ENCODE assay signal across 15 cellular contexts in genomic region chr20:44051661-44052000, GRCh38.
A peak's percentile ranks its signal among the peaks of the same experiment; 100 is the strongest.
DNase-seq lines count a peak whose midpoint lies in the region; ATAC-seq and TF ChIP-seq lines count a peak whose summit lies in the region.
"Had no signal": no experiment of that assay in that cellular context is flagged by ENCODE, and none has a peak within 500 bp of the region (broad histone marks: within the 10 kb centered on the region; RNA-seq: fewer than 3 reads in every experiment).

No MANE protein-coding gene starts in this region.

- no peak overlapping the region for H3K23ac ChIP-seq in neuronal stem cell (ENCODE audit: low read depth, low read length, poor library complexity)

- H3K14ac ChIP-seq in neuronal stem cell (ENCODE audit: low read length) = no peak overlapping the region

- H3K4me1 ChIP-seq in heart right ventricle (no peaks in the 10 kb centered on the region), colonic mucosa (no peaks in the 10 kb centered on the region), neuronal stem cell (ENCODE audit: control insufficient read depth in 2 of 2, insufficient read depth in 1 of 2, low read depth in 1 of 2, low read length in 2 of 2) (no peaks in the 10 kb centered on the region)

- ATAC-seq in Right ventricle myocardium inferior = no peak
- no peak for ATAC-seq in heart right ventricle
- no peak for ATAC-seq in HG03045 (IDR thresholded peaks at IDR 0.05; ENCODE audit: unreplicated experiment)
- ATAC-seq: K562 had no signal

- no peak overlapping the region for H4K91ac ChIP-seq in neuronal stem cell (ENCODE audit: low read depth, low read length, poor library complexity)

- no peak overlapping the region for H2BK12ac ChIP-seq in neuronal stem cell (ENCODE audit: low read length)

- peak overlapping the region; percentile 49 for H2BK15ac ChIP-seq in neuronal stem cell (ENCODE audit: low read length)

- no peak overlapping the region for H3K27ac ChIP-seq in heart right ventricle
- no peak overlapping the region for H3K27ac ChIP-seq in colonic mucosa
- H3K27ac ChIP-seq in neuronal stem cell (replicated peaks; ENCODE audit: low read length) = no peak overlapping the region

- 89 to 92% methylated on average over 9 of the region's 9 CpGs for WGBS in heart right ventricle, 2 donors
- no CpG with 5 or more reads among the region's 9 CpGs for WGBS in neuronal stem cell (ENCODE audit: extremely low coverage in 2 of 2, insufficient read length in 2 of 2, insufficient replicate concordance in 1 of 2), 2 donors

- TF ChIP-seq CTCF in heart right ventricle (IDR thresholded peaks at IDR 0.05) (no peak), colonic mucosa (IDR thresholded peaks at IDR 0.05) (no peak), GM13976 (IDR thresholded peaks at IDR 0.05; ENCODE audit: borderline replicate concordance, control extremely low read depth, extremely low read depth, insufficient read depth, missing control alignments) (no peak)

- no peak overlapping the region for H2AFZ ChIP-seq in neuronal stem cell (ENCODE audit: low read length)

- H3K4me3 ChIP-seq in heart right ventricle = no peak overlapping the region
- no peak overlapping the region for H3K4me3 ChIP-seq in colonic mucosa
- H3K4me3 ChIP-seq in neuronal stem cell (ENCODE audit: low read length in 2 of 2) = no peak overlapping the region
- H3K4me3 ChIP-seq: K562 had no signal

- H3K9me3 ChIP-seq in heart right ventricle (no peaks in the 10 kb centered on the region), colonic mucosa (no peaks in the 10 kb centered on the region), neuronal stem cell (replicated peaks in 1 of 2; ENCODE audit: control insufficient read depth in 2 of 2, insufficient read depth in 1 of 2, low read depth in 1 of 2, low read length in 2 of 2) (no peaks in the 10 kb centered on the region)

- H3K36me3 ChIP-seq in heart right ventricle (no peaks in the 10 kb centered on the region), colonic mucosa (no peaks in the 10 kb centered on the region), neuronal stem cell (replicated peaks in 1 of 2; ENCODE audit: control insufficient read depth in 2 of 2, insufficient read depth in 2 of 2, low read length in 2 of 2) (no peaks in the 10 kb centered on the region)

- no peaks in the 10 kb centered on the region for H3K79me1 ChIP-seq in neuronal stem cell (ENCODE audit: low read depth, low read length)

- H2AK5ac ChIP-seq in neuronal stem cell (ENCODE audit: low read depth, low read length) = no peak overlapping the region

- intact Hi-C loops in Right ventricle myocardium inferior (cut with DNase I) = no loop called here
- intact Hi-C loops in heart right ventricle (cut with DNase I) = no loop called here
- intact Hi-C loops in colonic mucosa (cut with DNase I) = no loop called here

- no peak overlapping the region for H3K18ac ChIP-seq in neuronal stem cell (ENCODE audit: low read length)

- no peak overlapping the region for H3K4ac ChIP-seq in neuronal stem cell (ENCODE audit: low read length)

- H3K4me2 ChIP-seq in neuronal stem cell (ENCODE audit: insufficient read depth, low read length, poor library complexity, severe bottlenecking) = no peak overlapping the region

- H2BK5ac ChIP-seq in neuronal stem cell (ENCODE audit: low read length) = peak overlapping the region; percentile 53

- in situ Hi-C loops in GM13976 (cut with MboI; ENCODE audit: low sequenced_read_pairs, unreplicated experiment) = no loop called here

- H4K8ac ChIP-seq in neuronal stem cell (ENCODE audit: low read depth, low read length) = no peak overlapping the region

- H3K9ac ChIP-seq in colonic mucosa (ENCODE audit: low read depth in 2 of 2, low read length in 2 of 2) = no peak overlapping the region
- peak overlapping the region; percentile 30 for H3K9ac ChIP-seq in neuronal stem cell (ENCODE audit: low read depth, low read length, poor library complexity)

- H2BK120ac ChIP-seq in neuronal stem cell (ENCODE audit: low read depth, low read length) = no peak overlapping the region

- H3K27me3 ChIP-seq in heart right ventricle (no peaks in the 10 kb centered on the region), colonic mucosa (no peaks in the 10 kb centered on the region), neuronal stem cell (ENCODE audit: control insufficient read depth in 3 of 3, insufficient read depth in 3 of 3, low read depth in 1 of 3, low read length in 3 of 3) (no peaks in the 10 kb centered on the region)

- DNase-seq in Right ventricle myocardium inferior (ENCODE audit: missing footprints) = peak; percentile 18
- no peak for DNase-seq in heart right ventricle
- DNase-seq in colonic mucosa = peak; percentile 10
- no peak for DNase-seq in neuronal stem cell (ENCODE audit: low spot score)
- DNase-seq in ureter (ENCODE audit: low spot score) = peak; percentile 30
- DNase-seq in GM13976 (ENCODE audit: low spot score) = no peak
- DNase-seq: C1 segment of cervical spinal cord; CD8-positive, alpha-beta memory T cell; NCI-H1092 treated with DMSO at 0.1 percent for 48 hours; NCI-H146; NCI-H2081; NK-92 treated with Interleukin-12 subunit alpha and Interleukin-12 subunit beta, amount 100 ng/mL, for 24 hours; SHP77 treated with DMSO at 0.1 percent for 48 hours had no signal

Comparison
In these comparisons a context has a peak if more than half of its experiments do, and no peak if none do; other contexts are left out.
1. DNase-seq: peak in Right ventricle myocardium inferior (single experiment), colonic mucosa (single experiment) and ureter (single experiment); none in heart right ventricle (0 of 2), neuronal stem cell (single experiment) and GM13976 (single experiment).